28 cellular contexts compared by ENCODE assay signal in genomic region chr4:172706000-172706399, GRCh38.
"Had no signal": no experiment of that assay in that cellular context is flagged by ENCODE, and none has a peak within 500 bp of the region (broad histone marks: within the 10 kb centered on the region; RNA-seq: fewer than 3 reads in every experiment).

No MANE protein-coding gene starts in this region.

- H3K36me3 Mint-ChIP-seq: naive B cell; stimulated activated naive B cell treated with anti-CD40 and anti-IgM and Interleukin-4, amounts not matched to agents 10 μg/mL and 1 μg/mL and 100 μg/mL, for 72 hours had no signal

- H3K4me3 ChIP-seq: left lung, lower lobe of right lung, neural progenitor cell, right atrium auricular region, skin epidermis, stomach, testis, thyroid gland, transverse colon, upper lobe of left lung had no signal

- DNase-seq: hippocampal formation; kidney; left colon; left lung; lower lobe of right lung; mammary epithelial cell; mesenchymal stem cell; naive B cell; natural killer cell; nephron progenitor cell; occipital lobe; stimulated activated CD4-positive, alpha-beta T cell treated with anti-CD3 and anti-CD28 coated beads, Interleukin-12 subunit alpha, Interleukin-12 subunit beta, amount 100 ng/mL, for 4 hours; stimulated activated CD4-positive, alpha-beta T cell treated with anti-CD3 and anti-CD28 coated beads, Interleukin-15, amount 100 ng/mL, for 24 hours; stimulated activated CD4-positive, alpha-beta T cell treated with anti-CD3 and anti-CD28 coated beads, Interleukin-2, amount 100 ng/mL, for 24 hours; stimulated activated CD4-positive, alpha-beta T cell treated with anti-CD3 and anti-CD28 coated beads, Interleukin-4, amount 100 ng/mL, for 1 hour; stimulated activated naive B cell treated with anti-CD40 and anti-IgM and Interleukin-4, amounts not matched to agents 10 μg/mL and 1 μg/mL and 100 μg/mL, for 72 hours; stimulated activated naive CD8-positive, alpha-beta T cell treated with anti-CD3 and anti-CD28 coated beads, Interleukin-15, Interleukin-2, amounts not matched to agents 100 U/mL and 50 U/mL, for 24 hours; stomach; testis; thyroid gland; transverse colon; upper lobe of left lung had no signal

- H3K36me3 ChIP-seq: left lung, lower lobe of right lung, neural progenitor cell, neutrophil, right atrium auricular region, stomach, thyroid gland, transverse colon, upper lobe of left lung had no signal

- H3K4me2 ChIP-seq: neural progenitor cell had no signal

- H3K9ac ChIP-seq: neural progenitor cell, parathyroid adenoma had no signal

- H3K27ac ChIP-seq: left lung, lower lobe of right lung, neural progenitor cell, neutrophil, parathyroid adenoma, right atrium auricular region, skin epidermis, stomach, testis, thyroid gland, transverse colon, upper lobe of left lung had no signal

- H3K27ac Mint-ChIP-seq: natural killer cell; nephron progenitor cell; neural progenitor cell; stimulated activated naive B cell treated with anti-CD40 and anti-IgM and Interleukin-4, amounts not matched to agents 10 μg/mL and 1 μg/mL and 100 μg/mL, for 72 hours had no signal

- H3K4me1 ChIP-seq: left lung, lower lobe of right lung, right atrium auricular region, stomach, testis, upper lobe of left lung had no signal

- H3K79me2 ChIP-seq: parathyroid adenoma had no signal

- H3K27me3 ChIP-seq: left lung, neural progenitor cell, neutrophil, right atrium auricular region, stomach, testis, thyroid gland, transverse colon, upper lobe of left lung had no signal

- ATAC-seq: left colon; left lung; lower lobe of right lung; natural killer cell; sciatic nerve; stimulated activated naive B cell treated with anti-CD40 and anti-IgM and Interleukin-4, amounts not matched to agents 10 μg/mL and 1 μg/mL and 100 μg/mL, for 72 hours; stimulated activated naive CD8-positive, alpha-beta T cell treated with anti-CD3 and anti-CD28 coated beads, Interleukin-15, Interleukin-2, amounts not matched to agents 100 U/mL and 50 U/mL, for 24 hours had no signal

- H3K4me1 Mint-ChIP-seq: naive B cell; natural killer cell; stimulated activated naive B cell treated with anti-CD40 and anti-IgM and Interleukin-4, amounts not matched to agents 10 μg/mL and 1 μg/mL and 100 μg/mL, for 72 hours had no signal

- H2AFZ ChIP-seq: neural progenitor cell, parathyroid adenoma had no signal

- H3K9me3 ChIP-seq: lower lobe of right lung, testis, thyroid gland had no signal

- H3K4me3 Mint-ChIP-seq: naive B cell; natural killer cell; nephron progenitor cell; neural progenitor cell; stimulated activated naive B cell treated with anti-CD40 and anti-IgM and Interleukin-4, amounts not matched to agents 10 μg/mL and 1 μg/mL and 100 μg/mL, for 72 hours had no signal

- H3K27me3 Mint-ChIP-seq: naive B cell; stimulated activated naive B cell treated with anti-CD40 and anti-IgM and Interleukin-4, amounts not matched to agents 10 μg/mL and 1 μg/mL and 100 μg/mL, for 72 hours had no signal
